In the genomic region with DNA sequence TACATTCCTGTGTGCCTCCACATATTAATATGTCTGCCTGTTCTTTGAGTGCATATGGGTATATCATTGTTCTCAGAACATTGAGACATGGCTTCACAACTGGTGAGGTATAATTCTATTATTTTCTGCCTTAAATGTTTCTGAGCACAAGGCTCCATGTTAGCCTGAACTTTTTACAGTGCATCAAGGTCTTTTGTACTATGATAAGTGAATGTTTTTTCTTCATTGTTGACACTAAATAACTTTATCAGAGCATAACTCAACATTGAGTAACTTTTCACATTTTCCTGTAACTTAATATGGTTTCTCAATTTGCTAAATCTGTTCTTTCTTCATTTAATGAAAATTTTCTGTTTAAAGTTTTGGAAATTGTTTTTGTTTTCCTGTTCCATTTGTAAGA, we compare ENCODE assay signal across 11 cellular contexts.
"Had no signal": no experiment of that assay in that cellular context is flagged by ENCODE, and none has a peak within 500 bp of the region (broad histone marks: within the 10 kb centered on the region; RNA-seq: fewer than 3 reads in every experiment).

No MANE protein-coding gene starts in this region.

- H3K27ac ChIP-seq: GM23248 had no signal

- H2AFZ ChIP-seq: GM23248, GM23338 had no signal

- H3K36me3 ChIP-seq: HAP-1 had no signal

- H3K4me2 ChIP-seq: GM23338 had no signal

- H3K4me1 ChIP-seq: HAP-1 had no signal

- H3K9me3 ChIP-seq: HAP-1 had no signal

- FAIRE-seq: H1, H54 had no signal

- H3K4me3 ChIP-seq: GM23248, GM23338, HAP-1 had no signal

- DNase-seq: GM23248, GOT3, H7, H9, HCEC 1CT, HFFc6 had no signal

- H3K9ac ChIP-seq: GM23248 had no signal

- ATAC-seq: GM23338, HCT116 had no signal
